In the genomic region with DNA sequence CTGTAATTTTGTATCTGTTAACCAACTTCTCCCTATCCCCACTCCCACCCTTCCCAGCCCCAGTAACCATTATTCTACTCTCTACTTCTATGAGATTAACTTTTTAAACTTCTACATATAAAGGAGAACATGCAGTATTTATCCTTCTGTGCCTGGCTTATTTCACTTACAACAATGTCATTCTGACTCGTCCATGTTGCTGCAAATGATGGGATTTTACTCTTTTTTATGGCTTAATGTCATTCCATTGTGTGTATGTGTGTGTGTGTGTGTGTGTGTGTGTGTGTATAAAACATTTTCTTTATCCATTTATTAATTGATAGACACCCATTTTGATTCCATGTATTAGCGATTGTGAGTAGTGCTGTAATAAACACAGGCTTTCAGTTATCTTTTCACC, we compare ENCODE assay signal across 29 cellular contexts.
"Had no signal": no experiment of that assay in that cellular context is flagged by ENCODE, and none has a peak within 500 bp of the region (broad histone marks: within the 10 kb centered on the region; RNA-seq: fewer than 3 reads in every experiment).

No MANE protein-coding gene starts in this region.

- ATAC-seq: activated T-cell treated with anti-CD3 and anti-CD28 coated beads, Interleukin-2, amount 50 U/mL, for 72 hours; esophagus mucosa; foreskin keratinocyte; gastrocnemius medialis; heart right ventricle; WTC11 had no signal

- H3K4me3 ChIP-seq: coronary artery, dorsolateral prefrontal cortex, gastrocnemius medialis, heart right ventricle, hepatocyte had no signal

- DNase-seq: activated CD4-positive, alpha-beta memory T cell treated with anti-CD3 and anti-CD28 coated beads, Interleukin-2, amount 10 ng/mL, durations not matched to agents 7 days and 5 days; activated CD4-positive, alpha-beta T cell treated with anti-CD3 and anti-CD28 coated beads for 1 hour; activated CD4-positive, alpha-beta T cell treated with anti-CD3 and anti-CD28 coated beads for 4 hours; activated CD4-positive, alpha-beta T cell treated with anti-CD3 and anti-CD28 coated beads, Interleukin-2, amount 10 ng/mL, durations not matched to agents 7 days and 5 days; activated CD4-positive, alpha-beta T cell treated with anti-CD3 and anti-CD28 coated beads, Interleukin-2, amount 50 U/mL, for 4 hours; activated CD8-positive, alpha-beta memory T cell treated with anti-CD3 and anti-CD28 coated beads, Interleukin-2, amount 50 U/mL, for 48 hours; activated effector memory CD4-positive, alpha-beta T cell treated with Interleukin-2 at 50 U/mL for 16 hours; activated gamma-delta T cell treated with Interleukin-2 at 50 U/mL for 16 hours; activated naive CD4-positive, alpha-beta T cell treated with anti-CD3 and anti-CD28 coated beads, Interleukin-2, amount 50 U/mL, for 16 hours; activated naive CD4-positive, alpha-beta T cell treated with Interleukin-2 at 50 U/mL for 16 hours; activated T-cell treated with anti-CD3 and anti-CD28 coated beads for 4 hours; activated T-cell treated with anti-CD3 and anti-CD28 coated beads, Interleukin-2, amount 50 U/mL, for 24 hours; activated T-cell treated with anti-CD3 and anti-CD28 coated beads, Interleukin-2, amount 50 U/mL, for 72 hours; amniotic stem cell; anterior cingulate cortex; brain microvascular endothelial cell; dorsolateral prefrontal cortex; effector memory CD4-positive, alpha-beta T cell; endodermal cell; foreskin keratinocyte; gastrocnemius medialis; heart right ventricle; T-helper 2 cell had no signal

- FAIRE-seq: astrocyte, bronchial epithelial cell had no signal
